In the genomic region with DNA sequence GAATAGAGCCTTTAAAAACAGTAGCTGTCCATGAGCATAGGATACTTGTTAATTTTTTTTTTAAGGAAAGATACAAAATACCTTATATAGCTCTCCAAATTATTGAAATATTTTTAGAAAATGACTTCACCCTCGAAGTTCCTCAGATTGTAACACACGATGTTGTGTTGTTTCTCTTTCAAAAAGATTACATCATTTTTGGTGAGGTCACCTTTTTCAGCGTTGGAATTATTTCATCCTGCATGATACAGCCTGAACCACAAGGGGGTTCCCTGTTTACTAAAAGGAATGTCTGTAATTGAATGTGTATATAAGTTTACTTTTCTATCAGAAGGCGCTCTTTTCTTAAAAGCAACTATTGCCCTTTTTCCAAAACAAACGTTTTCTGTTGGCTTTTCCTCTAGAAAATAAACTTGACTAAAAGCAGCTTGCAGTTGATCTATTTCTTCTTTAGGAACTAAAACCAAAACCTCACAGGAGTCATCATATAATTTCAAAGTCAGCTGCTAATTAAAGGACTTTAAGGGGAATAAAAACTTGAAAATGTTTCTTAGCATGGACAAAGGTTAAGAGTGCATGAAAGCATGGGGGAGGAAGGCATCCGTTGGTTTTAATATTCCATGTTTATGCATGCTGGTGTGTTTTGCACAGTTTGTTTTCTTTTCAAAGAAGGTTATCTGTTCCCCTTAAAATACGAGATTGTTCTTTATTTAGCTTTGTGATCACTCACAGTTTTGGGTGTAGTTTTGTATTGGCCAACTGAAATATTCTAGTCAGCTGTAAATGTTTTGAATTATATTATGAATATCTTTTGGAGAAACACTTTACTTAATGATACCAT, we compare ENCODE assay signal across 1 cellular context.
TF ChIP-seq lines count a peak whose summit lies in the region.

No MANE protein-coding gene starts in this region.

TF ChIP-seq in K562, 482 proteins besides CTCF, POLR2A, EP300 and RAD21 (continued from another document and continues in another):
- TF ChIP-seq, protein P1, sequence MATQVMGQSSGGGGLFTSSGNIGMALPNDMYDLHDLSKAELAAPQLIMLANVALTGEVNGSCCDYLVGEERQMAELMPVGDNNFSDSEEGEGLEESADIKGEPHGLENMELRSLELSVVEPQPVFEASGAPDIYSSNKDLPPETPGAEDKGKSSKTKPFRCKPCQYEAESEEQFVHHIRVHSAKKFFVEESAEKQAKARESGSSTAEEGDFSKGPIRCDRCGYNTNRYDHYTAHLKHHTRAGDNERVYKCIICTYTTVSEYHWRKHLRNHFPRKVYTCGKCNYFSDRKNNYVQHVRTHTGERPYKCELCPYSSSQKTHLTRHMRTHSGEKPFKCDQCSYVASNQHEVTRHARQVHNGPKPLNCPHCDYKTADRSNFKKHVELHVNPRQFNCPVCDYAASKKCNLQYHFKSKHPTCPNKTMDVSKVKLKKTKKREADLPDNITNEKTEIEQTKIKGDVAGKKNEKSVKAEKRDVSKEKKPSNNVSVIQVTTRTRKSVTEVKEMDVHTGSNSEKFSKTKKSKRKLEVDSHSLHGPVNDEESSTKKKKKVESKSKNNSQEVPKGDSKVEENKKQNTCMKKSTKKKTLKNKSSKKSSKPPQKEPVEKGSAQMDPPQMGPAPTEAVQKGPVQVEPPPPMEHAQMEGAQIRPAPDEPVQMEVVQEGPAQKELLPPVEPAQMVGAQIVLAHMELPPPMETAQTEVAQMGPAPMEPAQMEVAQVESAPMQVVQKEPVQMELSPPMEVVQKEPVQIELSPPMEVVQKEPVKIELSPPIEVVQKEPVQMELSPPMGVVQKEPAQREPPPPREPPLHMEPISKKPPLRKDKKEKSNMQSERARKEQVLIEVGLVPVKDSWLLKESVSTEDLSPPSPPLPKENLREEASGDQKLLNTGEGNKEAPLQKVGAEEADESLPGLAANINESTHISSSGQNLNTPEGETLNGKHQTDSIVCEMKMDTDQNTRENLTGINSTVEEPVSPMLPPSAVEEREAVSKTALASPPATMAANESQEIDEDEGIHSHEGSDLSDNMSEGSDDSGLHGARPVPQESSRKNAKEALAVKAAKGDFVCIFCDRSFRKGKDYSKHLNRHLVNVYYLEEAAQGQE (CRISPR knock-in tag; IDR thresholded peaks at IDR 0.05; ENCODE audit: low read depth), result no peak
- TF ChIP-seq TBL1XR1 (IDR thresholded peaks at IDR 0.05; ENCODE audit: low read length in 2 of 2) (no peak), NCOR1 (IDR thresholded peaks at IDR 0.05) (no peak), SIN3A (IDR thresholded peaks at IDR 0.05; ENCODE audit: borderline replicate concordance in 2 of 2, control insufficient read depth in 1 of 2, low read depth in 2 of 2, low read length in 2 of 2) (no peak), HNRNPL (IDR thresholded peaks at IDR 0.05; ENCODE audit: low read depth, low read length) (no peak), TEAD4 (IDR thresholded peaks at IDR 0.05; ENCODE audit: low read length) (peak; percentile 54; the same call in 1 of the 2 replicates), TEAD4 (CRISPR knock-in tag; IDR thresholded peaks at IDR 0.05; ENCODE audit: borderline replicate concordance) (no peak), ZNF699 (CRISPR knock-in tag; IDR thresholded peaks at IDR 0.05; ENCODE audit: insufficient replicate concordance) (no peak), PTTG1 (tag; IDR thresholded peaks at IDR 0.05; ENCODE audit: low read depth) (no peak), SRF (CRISPR knock-in tag; IDR thresholded peaks at IDR 0.05) (peak in 1 of 2 experiments; percentile 82; a peak in 1 of 4 replicates), FOXA3 (CRISPR knock-in tag; conservative IDR thresholded peaks at IDR 0.05 in 1 of 2, IDR thresholded peaks at IDR 0.05 in 1 of 2) (peak in 1 of 2 experiments; percentile 57; a peak in 2 of 4 replicates), HDAC3 (IDR thresholded peaks at IDR 0.05; ENCODE audit: borderline replicate concordance, partially characterized antibody) (no peak), ZNF586 (CRISPR knock-in tag; conservative IDR thresholded peaks at IDR 0.05) (no peak), SMARCA5 (IDR thresholded peaks at IDR 0.05) (0 out of 2 replicates have a peak, but pooled peaks have one; percentile 25), RAD51 (IDR thresholded peaks at IDR 0.05; ENCODE audit: borderline replicate concordance, low read depth) (0 out of 2 replicates have a peak, but pooled peaks have one; percentile 3), BCL6 (CRISPR knock-in tag; IDR thresholded peaks at IDR 0.05) (no peak), U2AF1 (optimal IDR thresholded peaks at IDR 0.05; ENCODE audit: low read depth, low read length) (no peak), ZNF79 (CRISPR knock-in tag; IDR thresholded peaks at IDR 0.05; ENCODE audit: low read depth) (no peak), STAT5A (IDR thresholded peaks at IDR 0.05; ENCODE audit: borderline replicate concordance, low read length) (no peak), ZNF263 (CRISPR knock-in tag; IDR thresholded peaks at IDR 0.05; ENCODE audit: borderline replicate concordance) (no peak), PRPF4 (IDR thresholded peaks at IDR 0.05; ENCODE audit: insufficient read depth, low read depth, low read length, poor library complexity, severe bottlenecking) (no peak)
- TF ChIP-seq, protein P2, sequence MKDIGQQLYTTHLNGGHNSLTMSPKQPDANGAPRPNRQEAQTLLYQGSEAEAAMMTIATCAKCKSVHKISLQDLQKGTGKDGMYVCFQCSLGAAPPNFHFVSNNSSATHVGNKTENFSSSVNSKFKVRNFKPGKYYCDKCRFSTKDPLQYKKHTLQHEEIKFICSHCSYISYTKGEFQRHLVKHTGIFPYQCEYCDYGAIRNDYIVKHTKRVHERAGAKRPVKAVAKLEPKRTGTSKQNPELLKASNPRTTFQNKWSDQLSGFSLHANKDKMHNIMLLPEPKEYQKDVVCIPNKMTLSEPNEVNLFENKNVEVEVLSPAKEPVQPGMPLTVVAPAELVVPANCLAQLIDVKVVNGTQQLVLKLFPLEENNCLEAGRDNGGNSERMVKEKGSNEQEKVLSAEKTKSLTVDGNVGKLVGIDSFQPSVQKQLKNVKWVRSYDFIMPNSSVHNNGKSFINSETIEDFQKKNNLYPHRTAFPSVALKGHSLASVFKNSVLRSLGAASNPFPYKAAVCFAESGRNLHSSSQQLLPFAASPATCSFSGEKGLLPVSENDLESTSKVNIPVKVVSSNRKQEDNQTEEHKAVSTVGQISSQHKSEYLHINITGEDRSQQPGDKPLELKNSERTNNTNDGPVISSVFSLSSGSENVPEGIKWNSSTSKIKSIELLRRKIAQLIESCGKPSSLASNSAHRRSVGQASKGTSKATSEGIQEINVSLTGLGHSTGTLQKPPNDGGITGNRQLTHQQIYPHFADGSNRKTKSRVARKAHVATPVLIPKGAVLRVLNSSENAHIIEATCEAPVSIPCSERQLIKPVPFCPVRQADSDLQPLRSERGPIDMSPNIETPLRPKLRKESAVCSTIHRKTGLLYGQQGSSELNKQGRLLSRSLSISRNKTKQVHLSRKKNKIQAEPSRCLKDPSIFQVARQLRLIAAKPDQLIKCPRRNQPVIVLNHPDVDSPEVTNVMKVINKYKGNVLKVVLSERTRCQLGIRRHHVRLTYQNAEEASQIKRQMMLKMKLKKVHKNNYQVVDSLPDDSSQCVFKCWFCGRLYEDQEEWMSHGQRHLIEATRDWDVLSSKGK (CRISPR knock-in tag; IDR thresholded peaks at IDR 0.05), result no peak
- TF ChIP-seq, protein P3, sequence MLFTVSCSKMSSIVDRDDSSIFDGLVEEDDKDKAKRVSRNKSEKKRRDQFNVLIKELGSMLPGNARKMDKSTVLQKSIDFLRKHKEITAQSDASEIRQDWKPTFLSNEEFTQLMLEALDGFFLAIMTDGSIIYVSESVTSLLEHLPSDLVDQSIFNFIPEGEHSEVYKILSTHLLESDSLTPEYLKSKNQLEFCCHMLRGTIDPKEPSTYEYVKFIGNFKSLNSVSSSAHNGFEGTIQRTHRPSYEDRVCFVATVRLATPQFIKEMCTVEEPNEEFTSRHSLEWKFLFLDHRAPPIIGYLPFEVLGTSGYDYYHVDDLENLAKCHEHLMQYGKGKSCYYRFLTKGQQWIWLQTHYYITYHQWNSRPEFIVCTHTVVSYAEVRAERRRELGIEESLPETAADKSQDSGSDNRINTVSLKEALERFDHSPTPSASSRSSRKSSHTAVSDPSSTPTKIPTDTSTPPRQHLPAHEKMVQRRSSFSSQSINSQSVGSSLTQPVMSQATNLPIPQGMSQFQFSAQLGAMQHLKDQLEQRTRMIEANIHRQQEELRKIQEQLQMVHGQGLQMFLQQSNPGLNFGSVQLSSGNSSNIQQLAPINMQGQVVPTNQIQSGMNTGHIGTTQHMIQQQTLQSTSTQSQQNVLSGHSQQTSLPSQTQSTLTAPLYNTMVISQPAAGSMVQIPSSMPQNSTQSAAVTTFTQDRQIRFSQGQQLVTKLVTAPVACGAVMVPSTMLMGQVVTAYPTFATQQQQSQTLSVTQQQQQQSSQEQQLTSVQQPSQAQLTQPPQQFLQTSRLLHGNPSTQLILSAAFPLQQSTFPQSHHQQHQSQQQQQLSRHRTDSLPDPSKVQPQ (CRISPR knock-in tag; IDR thresholded peaks at IDR 0.05; ENCODE audit: borderline replicate concordance), result no peak
- TF ChIP-seq, protein P4, sequence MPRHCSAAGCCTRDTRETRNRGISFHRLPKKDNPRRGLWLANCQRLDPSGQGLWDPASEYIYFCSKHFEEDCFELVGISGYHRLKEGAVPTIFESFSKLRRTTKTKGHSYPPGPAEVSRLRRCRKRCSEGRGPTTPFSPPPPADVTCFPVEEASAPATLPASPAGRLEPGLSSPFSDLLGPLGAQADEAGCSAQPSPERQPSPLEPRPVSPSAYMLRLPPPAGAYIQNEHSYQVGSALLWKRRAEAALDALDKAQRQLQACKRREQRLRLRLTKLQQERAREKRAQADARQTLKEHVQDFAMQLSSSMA (CRISPR knock-in tag; IDR thresholded peaks at IDR 0.05), result no peak
- TF ChIP-seq, protein P5, sequence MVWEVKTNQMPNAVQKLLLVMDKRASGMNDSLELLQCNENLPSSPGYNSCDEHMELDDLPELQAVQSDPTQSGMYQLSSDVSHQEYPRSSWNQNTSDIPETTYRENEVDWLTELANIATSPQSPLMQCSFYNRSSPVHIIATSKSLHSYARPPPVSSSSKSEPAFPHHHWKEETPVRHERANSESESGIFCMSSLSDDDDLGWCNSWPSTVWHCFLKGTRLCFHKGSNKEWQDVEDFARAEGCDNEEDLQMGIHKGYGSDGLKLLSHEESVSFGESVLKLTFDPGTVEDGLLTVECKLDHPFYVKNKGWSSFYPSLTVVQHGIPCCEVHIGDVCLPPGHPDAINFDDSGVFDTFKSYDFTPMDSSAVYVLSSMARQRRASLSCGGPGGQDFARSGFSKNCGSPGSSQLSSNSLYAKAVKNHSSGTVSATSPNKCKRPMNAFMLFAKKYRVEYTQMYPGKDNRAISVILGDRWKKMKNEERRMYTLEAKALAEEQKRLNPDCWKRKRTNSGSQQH (CRISPR knock-in tag; IDR thresholded peaks at IDR 0.05), result no peak
- TF ChIP-seq, protein P6, sequence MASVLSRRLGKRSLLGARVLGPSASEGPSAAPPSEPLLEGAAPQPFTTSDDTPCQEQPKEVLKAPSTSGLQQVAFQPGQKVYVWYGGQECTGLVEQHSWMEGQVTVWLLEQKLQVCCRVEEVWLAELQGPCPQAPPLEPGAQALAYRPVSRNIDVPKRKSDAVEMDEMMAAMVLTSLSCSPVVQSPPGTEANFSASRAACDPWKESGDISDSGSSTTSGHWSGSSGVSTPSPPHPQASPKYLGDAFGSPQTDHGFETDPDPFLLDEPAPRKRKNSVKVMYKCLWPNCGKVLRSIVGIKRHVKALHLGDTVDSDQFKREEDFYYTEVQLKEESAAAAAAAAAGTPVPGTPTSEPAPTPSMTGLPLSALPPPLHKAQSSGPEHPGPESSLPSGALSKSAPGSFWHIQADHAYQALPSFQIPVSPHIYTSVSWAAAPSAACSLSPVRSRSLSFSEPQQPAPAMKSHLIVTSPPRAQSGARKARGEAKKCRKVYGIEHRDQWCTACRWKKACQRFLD (CRISPR knock-in tag; IDR thresholded peaks at IDR 0.05), result no peak
- TF ChIP-seq, protein P7, sequence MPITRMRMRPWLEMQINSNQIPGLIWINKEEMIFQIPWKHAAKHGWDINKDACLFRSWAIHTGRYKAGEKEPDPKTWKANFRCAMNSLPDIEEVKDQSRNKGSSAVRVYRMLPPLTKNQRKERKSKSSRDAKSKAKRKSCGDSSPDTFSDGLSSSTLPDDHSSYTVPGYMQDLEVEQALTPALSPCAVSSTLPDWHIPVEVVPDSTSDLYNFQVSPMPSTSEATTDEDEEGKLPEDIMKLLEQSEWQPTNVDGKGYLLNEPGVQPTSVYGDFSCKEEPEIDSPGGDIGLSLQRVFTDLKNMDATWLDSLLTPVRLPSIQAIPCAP (CRISPR knock-in tag; IDR thresholded peaks at IDR 0.05; ENCODE audit: borderline replicate concordance), result no peak
- TF ChIP-seq, protein P8, sequence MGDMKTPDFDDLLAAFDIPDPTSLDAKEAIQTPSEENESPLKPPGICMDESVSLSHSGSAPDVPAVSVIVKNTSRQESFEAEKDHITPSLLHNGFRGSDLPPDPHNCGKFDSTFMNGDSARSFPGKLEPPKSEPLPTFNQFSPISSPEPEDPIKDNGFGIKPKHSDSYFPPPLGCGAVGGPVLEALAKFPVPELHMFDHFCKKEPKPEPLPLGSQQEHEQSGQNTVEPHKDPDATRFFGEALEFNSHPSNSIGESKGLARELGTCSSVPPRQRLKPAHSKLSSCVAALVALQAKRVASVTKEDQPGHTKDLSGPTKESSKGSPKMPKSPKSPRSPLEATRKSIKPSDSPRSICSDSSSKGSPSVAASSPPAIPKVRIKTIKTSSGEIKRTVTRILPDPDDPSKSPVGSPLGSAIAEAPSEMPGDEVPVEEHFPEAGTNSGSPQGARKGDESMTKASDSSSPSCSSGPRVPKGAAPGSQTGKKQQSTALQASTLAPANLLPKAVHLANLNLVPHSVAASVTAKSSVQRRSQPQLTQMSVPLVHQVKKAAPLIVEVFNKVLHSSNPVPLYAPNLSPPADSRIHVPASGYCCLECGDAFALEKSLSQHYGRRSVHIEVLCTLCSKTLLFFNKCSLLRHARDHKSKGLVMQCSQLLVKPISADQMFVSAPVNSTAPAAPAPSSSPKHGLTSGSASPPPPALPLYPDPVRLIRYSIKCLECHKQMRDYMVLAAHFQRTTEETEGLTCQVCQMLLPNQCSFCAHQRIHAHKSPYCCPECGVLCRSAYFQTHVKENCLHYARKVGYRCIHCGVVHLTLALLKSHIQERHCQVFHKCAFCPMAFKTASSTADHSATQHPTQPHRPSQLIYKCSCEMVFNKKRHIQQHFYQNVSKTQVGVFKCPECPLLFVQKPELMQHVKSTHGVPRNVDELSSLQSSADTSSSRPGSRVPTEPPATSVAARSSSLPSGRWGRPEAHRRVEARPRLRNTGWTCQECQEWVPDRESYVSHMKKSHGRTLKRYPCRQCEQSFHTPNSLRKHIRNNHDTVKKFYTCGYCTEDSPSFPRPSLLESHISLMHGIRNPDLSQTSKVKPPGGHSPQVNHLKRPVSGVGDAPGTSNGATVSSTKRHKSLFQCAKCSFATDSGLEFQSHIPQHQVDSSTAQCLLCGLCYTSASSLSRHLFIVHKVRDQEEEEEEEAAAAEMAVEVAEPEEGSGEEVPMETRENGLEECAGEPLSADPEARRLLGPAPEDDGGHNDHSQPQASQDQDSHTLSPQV (IDR thresholded peaks at IDR 0.05), result 0 out of 2 replicates have a peak, but pooled peaks have one; percentile 16
